ENCODE assay signal across 8 cellular contexts in genomic region chr18:24271381-24272331, GRCh38.
A peak's percentile ranks its signal among the peaks of the same experiment; 100 is the strongest.
DNase-seq lines count a peak whose midpoint lies in the region; ATAC-seq and TF ChIP-seq lines count a peak whose summit lies in the region.

No MANE protein-coding gene starts in this region.

- H3K36me3 ChIP-seq in suprapubic skin: no peaks in the 10 kb centered on the region

- peaks cover 34% of the 10 kb centered on the region for H3K4me1 ChIP-seq in suprapubic skin

- WGBS in suprapubic skin: 2% methylated on average over 48 of the region's 97 CpGs

- peak overlapping the region; percentile 23 for H3K4me3 ChIP-seq in NB4 (ENCODE audit: low read depth, low read length)
- peak overlapping the region; percentile 81 for H3K4me3 ChIP-seq in suprapubic skin

- no peak for ATAC-seq in HG02623 (IDR thresholded peaks at IDR 0.05; ENCODE audit: unreplicated experiment)

- H3K27me3 ChIP-seq in suprapubic skin: no peaks in the 10 kb centered on the region

- TF ChIP-seq CTCF in NB4 (IDR thresholded peaks at IDR 0.05; ENCODE audit: low read depth, low read length) (no peak), suprapubic skin (IDR thresholded peaks at IDR 0.05) (peak in 1 of 2 donors; percentile 1)

- no peaks in the 10 kb centered on the region for H3K9me3 ChIP-seq in suprapubic skin

- peak; percentile 39 for DNase-seq in activated T-cell treated with anti-CD3 and anti-CD28 coated beads for 48 hours (ENCODE audit: low read depth)
- DNase-seq in activated T-cell treated with anti-CD3 and anti-CD28 coated beads for 4 hours: no peak
- DNase-seq in NB4 (ENCODE audit: low read depth): peak; percentile 66
- peak; percentile 28 to 43 for DNase-seq in activated CD4-positive, alpha-beta T cell treated with anti-CD3 and anti-CD28 coated beads, Interleukin-2, amount 50 U/mL, for 48 hours
- DNase-seq in fibroblast of gingiva (ENCODE audit: low read depth): peak; percentile 71
- peak; percentile 64 for DNase-seq in mucosa of gallbladder (ENCODE audit: low spot score)
- DNase-seq in suprapubic skin (ENCODE audit: low spot score in 2 of 2): peak; percentile 81 to 84

- peak overlapping the region; percentile 76 for H3K27ac ChIP-seq in suprapubic skin

- TF ChIP-seq EP300 in suprapubic skin (IDR thresholded peaks at IDR 0.05): no peak

- TF ChIP-seq POLR2A in NB4 (IDR thresholded peaks at IDR 0.05; ENCODE audit: extremely low read depth, insufficient read length) (no peak), suprapubic skin (IDR thresholded peaks at IDR 0.05) (no peak)
